Comparison of ENCODE assay signal across 12 cellular contexts in the genomic region with DNA sequence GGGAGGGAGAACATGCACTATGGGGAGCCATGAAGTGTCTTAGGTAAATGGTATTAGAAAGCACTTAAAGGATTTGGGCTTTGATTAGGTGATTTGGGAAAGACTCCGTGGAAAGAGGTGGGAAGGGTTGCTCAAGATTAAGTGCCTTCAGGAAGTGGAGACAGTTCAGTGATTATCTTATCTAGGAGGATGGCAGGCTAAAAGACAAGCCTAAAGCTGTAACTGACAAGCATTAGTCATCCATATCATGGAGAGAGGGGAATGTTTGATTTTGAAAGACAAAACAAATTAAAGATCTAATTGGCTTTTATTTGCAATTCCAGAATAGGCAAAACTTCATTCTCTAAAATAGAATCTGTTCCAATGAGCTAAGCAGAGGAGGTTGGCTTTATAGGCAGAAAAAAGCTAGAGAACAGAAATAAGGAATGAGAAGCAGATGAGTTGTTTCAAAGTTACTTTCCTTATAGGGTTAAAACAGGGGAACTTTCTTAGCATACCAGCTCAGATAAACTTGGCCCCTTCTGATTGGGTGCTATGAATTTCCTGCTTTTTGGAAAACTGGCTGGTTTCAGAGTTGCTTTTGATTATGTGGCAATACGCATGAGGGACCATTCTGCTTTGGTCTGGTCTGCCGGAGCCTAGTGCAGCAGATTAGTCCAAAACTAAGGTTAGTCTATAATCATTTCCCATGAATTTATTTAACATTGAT. TPM values are rescaled to one million over a fixed set of nuclear protein-coding genes. Genes with fewer than 3 reads are reported as not detected.
DNase-seq lines count a peak whose midpoint lies in the region; ATAC-seq, FAIRE-seq and TF ChIP-seq lines count a peak whose summit lies in the region.
"Had no signal": no experiment of that assay in that cellular context is flagged by ENCODE, and none has a peak within 500 bp of the region (broad histone marks: within the 10 kb centered on the region; RNA-seq: fewer than 3 reads in every experiment).

No MANE protein-coding gene starts in this region.

- peak overlapping the region; percentile 79 for H3K4me2 ChIP-seq in GM23248 (ENCODE audit: unreplicated experiment)

- peaks cover 18% of the 10 kb centered on the region for H3K36me3 Mint-ChIP-seq in activated naive CD8-positive, alpha-beta T cell treated with anti-CD3 and anti-CD28 coated beads for 36 hours

- no peaks in the 10 kb centered on the region for H3K27me3 ChIP-seq in GM23248 (replicated peaks; ENCODE audit: insufficient read depth)
- H3K27me3 ChIP-seq: left lung had no signal

- no peaks in the 10 kb centered on the region for H3K9me2 ChIP-seq in GM23248 (ENCODE audit: insufficient read depth)

- no peak overlapping the region for H3K9ac ChIP-seq in GM23248
- H3K9ac ChIP-seq in kidney (ENCODE audit: low read length in 2 of 2), result peak overlapping the region in 1 of 2 donors; percentile 96

- H2AFZ ChIP-seq in GM23248, result peak overlapping the region; percentile 91

- H3K27me3 Mint-ChIP-seq in activated naive CD8-positive, alpha-beta T cell treated with anti-CD3 and anti-CD28 coated beads for 36 hours, result peaks cover 11% of the 10 kb centered on the region

- no peak overlapping the region for H3K27ac Mint-ChIP-seq in activated naive CD8-positive, alpha-beta T cell treated with anti-CD3 and anti-CD28 coated beads for 36 hours

- peaks cover 7% of the 10 kb centered on the region for H3K9me3 Mint-ChIP-seq in activated naive CD8-positive, alpha-beta T cell treated with anti-CD3 and anti-CD28 coated beads for 36 hours

- H3K9me3 ChIP-seq in GM23248 (ENCODE audit: low read depth), result no peaks in the 10 kb centered on the region
- H3K9me3 ChIP-seq in kidney (ENCODE audit: control insufficient read depth in 1 of 2, low read length in 2 of 2), result no peaks in the 10 kb centered on the region
- H3K9me3 ChIP-seq: left lung had no signal

- peaks cover 33% of the 10 kb centered on the region for H3K4me1 Mint-ChIP-seq in activated naive CD8-positive, alpha-beta T cell treated with anti-CD3 and anti-CD28 coated beads for 36 hours

- no peak overlapping the region for H3K27ac ChIP-seq in GM23248
- peak overlapping the region; percentile 97 to 98 for H3K27ac ChIP-seq in kidney (ENCODE audit: low read depth in 2 of 2, low read length in 2 of 2)

- 20 to 26% methylated on average over 3 of the region's 3 CpGs for WGBS in GM23248 (ENCODE audit: low coverage in 1 of 2, low lambda C conversion rate in 2 of 2, missing lambda C conversion rate in 2 of 2), 2 experiments

- H3F3A ChIP-seq in GM23248 (ENCODE audit: insufficient read depth), result peaks cover 23% of the 10 kb centered on the region

- TF ChIP-seq CTCF in AG10803 (conservative IDR thresholded peaks at IDR 0.05; ENCODE audit: low read length) (no peak), kidney (IDR thresholded peaks at IDR 0.05; ENCODE audit: borderline replicate concordance, extremely low read depth, insufficient read depth) (no peak)

- H3K4me1 ChIP-seq in GM23248 (ENCODE audit: insufficient read depth), result peaks cover 26% of the 10 kb centered on the region
- H3K4me1 ChIP-seq in kidney (ENCODE audit: control insufficient read depth in 1 of 2, insufficient read depth in 1 of 2, low read depth in 1 of 2, low read length in 2 of 2), result peaks cover 2 to 6% of the 10 kb centered on the region in 2 donors

- FAIRE-seq in kidney (lab: Jason Lieb, UNC), result no peak

- intact Hi-C loops in kidney (cut with DNase I), result no loop called here

- H3K36me3 ChIP-seq in GM23248 (ENCODE audit: low read depth), result no peaks in the 10 kb centered on the region
- H3K36me3 ChIP-seq in kidney (ENCODE audit: control insufficient read depth in 1 of 2, insufficient read depth in 2 of 2, low read length in 2 of 2), result no peaks in the 10 kb centered on the region
- H3K36me3 ChIP-seq: left lung had no signal

- no peak overlapping the region for H3K4me3 ChIP-seq in AG10803 (ENCODE audit: low read length)
- peak overlapping the region; percentile 88 for H3K4me3 ChIP-seq in GM23248
- H3K4me3 ChIP-seq in kidney (ENCODE audit: low read length in 2 of 2), result peak overlapping the region; percentile 96 to 97

- in situ Hi-C loops in GM23248 (cut with MboI), result no loop called here

- no peaks in the 10 kb centered on the region for H4K20me1 ChIP-seq in GM23248 (ENCODE audit: insufficient read depth)

- ATAC-seq in GM18519 (IDR thresholded peaks at IDR 0.05; ENCODE audit: low FRiP score, unreplicated experiment), result no peak
- ATAC-seq: left lung had no signal

- DNase-seq in AG10803 (ENCODE audit: low read depth) (peak; percentile 12), GM23248 (no peak), kidney (no peak), amniotic stem cell (lab: John Stamatoyannopoulos, UW) (no peak), NCI-H2029 (lab: John Stamatoyannopoulos, UW) (no peak), NCI-H1092 treated with DMSO at 0.1 percent for 48 hours (lab: John Stamatoyannopoulos, UW) (no peak)
- DNase-seq in activated naive CD8-positive, alpha-beta T cell treated with anti-CD3 and anti-CD28 coated beads for 36 hours, result no peak
- DNase-seq: activated gamma-delta T cell; left lung; stimulated activated naive CD4-positive, alpha-beta T cell treated with Interleukin-2 at 50 U/mL for 16 hours; SW 1271 had no signal

- H3K4me3 Mint-ChIP-seq in activated naive CD8-positive, alpha-beta T cell treated with anti-CD3 and anti-CD28 coated beads for 36 hours, result peak overlapping the region; percentile 94

- peaks cover 25% of the 10 kb centered on the region for H3K79me2 ChIP-seq in GM23248 (ENCODE audit: insufficient read depth)

RNA-seq across cellular contexts. Expression of gene DIAPH3, which starts 1.8 kb away (rescaled TPM):
- 9.5 and 12.1 TPM in 2 replicates for total RNA-seq in GM23248 (2014; rRNA removed; shearing (Covaris generic))
- polyA plus RNA-seq in GM23248 (2016; fragmentation: Nextera tagmentation; extraction: Ambion mirVana), result 15.1 and 18.1 TPM in 2 replicates
- 10 to 100 TPM; 20.0 to 21.0 TPM for total RNA-seq in activated naive CD8-positive, alpha-beta T cell treated with anti-CD3 and anti-CD28 coated beads for 36 hours
- total RNA-seq in kidney, result 2.0 TPM
- 2.7 TPM for polyA plus RNA-seq in kidney (ENCODE audit: insufficient read depth, low read depth, low replicate concordance)
